Comparison of ENCODE assay signal across 1 cellular context in genomic region chr2:77018219-77018618, GRCh38.
TF ChIP-seq lines count a peak whose summit lies in the region.

No MANE protein-coding gene starts in this region.

TF ChIP-seq in SK-N-SH, 30 proteins besides CTCF, POLR2A, EP300 and RAD21 (continued from another document):
- TF ChIP-seq IRF3 (IDR thresholded peaks at IDR 0.05; ENCODE audit: low read depth, low read length): no peak
- no peak for TF ChIP-seq RFX5 (IDR thresholded peaks at IDR 0.05; ENCODE audit: low read length)
- TF ChIP-seq USF2 (IDR thresholded peaks at IDR 0.05; ENCODE audit: borderline replicate concordance, low read depth, low read length): no peak
- no peak for TF ChIP-seq TCF12 (IDR thresholded peaks at IDR 0.05)
- no peak for TF ChIP-seq EZH2phosphoT487 (IDR thresholded peaks at IDR 0.05; ENCODE audit: borderline replicate concordance, low read depth)
- no peak for TF ChIP-seq NFIC (IDR thresholded peaks at IDR 0.05; ENCODE audit: borderline replicate concordance)
- TF ChIP-seq REST (IDR thresholded peaks at IDR 0.05; ENCODE audit: low read depth, low read length): no peak
- no peak for TF ChIP-seq FOXJ3 (CRISPR knock-in tag; IDR thresholded peaks at IDR 0.05)
- TF ChIP-seq ELF1 (IDR thresholded peaks at IDR 0.05): no peak
- TF ChIP-seq CHD2 (IDR thresholded peaks at IDR 0.05; ENCODE audit: low read length, partially characterized antibody): no peak
- no peak for TF ChIP-seq USF1 (IDR thresholded peaks at IDR 0.05; ENCODE audit: borderline replicate concordance, low read depth)
